ENCODE assay signal across 7 cellular contexts in genomic region chr10:50987934-50988333, GRCh38.
"Had no signal": no experiment of that assay in that cellular context is flagged by ENCODE, and none has a peak within 500 bp of the region (broad histone marks: within the 10 kb centered on the region; RNA-seq: fewer than 3 reads in every experiment).

No MANE protein-coding gene starts in this region.

- H3K9me3 ChIP-seq: HAP-1 had no signal

- H3K9me3 Mint-ChIP-seq: HFFc6 had no signal

- H3K36me3 ChIP-seq: HAP-1 had no signal

- ATAC-seq: HCT116 had no signal

- H3K9ac ChIP-seq: GM23248 had no signal

- H3K27ac ChIP-seq: GM23248 had no signal

- DNase-seq: GM23248, GOT3, H7, HFFc6, IMR-90 had no signal

- H3K4me3 ChIP-seq: GM23248, HAP-1 had no signal

- H3K4me1 ChIP-seq: HAP-1 had no signal

- H3K4me3 Mint-ChIP-seq: HFFc6 had no signal
